In genomic region chr2:102008490-102008889, GRCh38 we compare ENCODE assay signal across 20 cellular contexts. TPM values are rescaled to one million over a fixed set of nuclear protein-coding genes. Genes with fewer than 3 reads are reported as not detected.
DNase-seq lines count a peak whose midpoint lies in the region; ATAC-seq, FAIRE-seq and TF ChIP-seq lines count a peak whose summit lies in the region.
"Had no signal": no experiment of that assay in that cellular context is flagged by ENCODE, and none has a peak within 500 bp of the region (broad histone marks: within the 10 kb centered on the region; RNA-seq: fewer than 3 reads in every experiment).

No MANE protein-coding gene starts in this region.

- no peak for TF ChIP-seq POLR2A in K562 (conservative IDR thresholded peaks at IDR 0.05)
- TF ChIP-seq POLR2A in gastroesophageal sphincter (IDR thresholded peaks at IDR 0.05) = no peak

- BruUV-seq in K562 (replicated peaks; lab: Mats Ljungman, UMichigan) = no TSS peak

- H3K9me3 ChIP-seq in K562 (replicated peaks; ENCODE audit: control insufficient read depth, insufficient read depth, low read depth, low read length) (no peaks in the 10 kb centered on the region), neural progenitor cell (ENCODE audit: low read depth) (no peaks in the 10 kb centered on the region), gastroesophageal sphincter (no peaks in the 10 kb centered on the region)

- peaks cover 22% of the 10 kb centered on the region for H3K4me1 Mint-ChIP-seq in activated naive CD4-positive, alpha-beta T cell treated with anti-CD3 and anti-CD28 coated beads, Interleukin-2, amount 50 U/mL, for 24 hours
- H3K4me1 Mint-ChIP-seq in neural progenitor cell = no peaks in the 10 kb centered on the region

- H4K20me1 ChIP-seq in K562 (replicated peaks; ENCODE audit: control insufficient read depth, insufficient read depth, low read length) (no peaks in the 10 kb centered on the region), neural progenitor cell (ENCODE audit: low read depth) (no peaks in the 10 kb centered on the region)
- H4K20me1 ChIP-seq: BLaER1 had no signal

- H3K9me1 ChIP-seq in K562 (ENCODE audit: control insufficient read depth, insufficient read depth, low read length) = no peaks in the 10 kb centered on the region

- TF ChIP-seq EP300 in K562 (IDR thresholded peaks at IDR 0.05; ENCODE audit: low read length) = no peak
- TF ChIP-seq EP300 in gastroesophageal sphincter (IDR thresholded peaks at IDR 0.05) = no peak

- POLR2A ChIA-PET in K562 (lab: Yijun Ruan, JAX) = no interaction called here

- TF ChIP-seq CTCF in K562 (IDR thresholded peaks at IDR 0.05 in 2 of 3, conservative IDR thresholded peaks at IDR 0.05 in 1 of 3; ENCODE audit: insufficient read depth in 2 of 3, low read depth in 1 of 3, low read length in 3 of 3) (no peak), neural progenitor cell (IDR thresholded peaks at IDR 0.05) (no peak), gastroesophageal sphincter (IDR thresholded peaks at IDR 0.05) (no peak)

- in situ Hi-C loops in K562 (cut with MboI) (no loop called here), KBM-7 (cut with MboI; ENCODE audit: low pct_unique_long_range_greater_than_20kb, low sequenced_read_pairs) (loop anchor here (25.0 kb wide), 1 partner anchor 429 kb away; no protein-coding TSS in a partner anchor)

- H2AFZ ChIP-seq in K562 (ENCODE audit: low read depth, low read length) (peak overlapping the region; percentile 44; the same call in 1 of the 2 replicates), neural progenitor cell (replicated peaks) (peak overlapping the region; percentile 50)
- H2AFZ ChIP-seq: GM23248 had no signal

- peaks cover 4 to 24% of the 10 kb centered on the region in 2 experiments; a peak in 3 of 5 replicates for H3K27me3 ChIP-seq in K562 (ENCODE audit: control insufficient read depth in 2 of 2, insufficient read depth in 2 of 2, low read length in 2 of 2)
- no peaks in the 10 kb centered on the region for H3K27me3 ChIP-seq in neural progenitor cell
- no peaks in the 10 kb centered on the region for H3K27me3 ChIP-seq in gastroesophageal sphincter
- H3K27me3 ChIP-seq: BLaER1 had no signal

- H3K4me1 ChIP-seq in K562 (replicated peaks in 1 of 2; ENCODE audit: control insufficient read depth in 2 of 2, insufficient read depth in 2 of 2, low read length in 2 of 2) (peaks cover 0 to 5% of the 10 kb centered on the region in 2 experiments; a peak in 1 of 5 replicates), neural progenitor cell (no peaks in the 10 kb centered on the region), gastroesophageal sphincter (peaks cover 0 to 9% (median 2%) of the 10 kb centered on the region in 3 donors)

- WGBS in K562 (ENCODE audit: insufficient coverage, low coverage, missing lambda C conversion rate) = 25% methylated on average over 9 of the region's 12 CpGs
- 87 to 92% methylated on average over 4 to 7 of the region's 12 CpGs for WGBS in gastroesophageal sphincter (ENCODE audit: low coverage in 1 of 2), 2 donors

- no peaks in the 10 kb centered on the region for H3K36me3 ChIP-seq in K562 (ENCODE audit: control insufficient read depth, insufficient read depth, low read length)
- no peaks in the 10 kb centered on the region for H3K36me3 ChIP-seq in neural progenitor cell
- no peaks in the 10 kb centered on the region for H3K36me3 ChIP-seq in gastroesophageal sphincter
- H3K36me3 ChIP-seq: BLaER1 had no signal

- CTCF ChIA-PET in K562 (lab: Yijun Ruan, JAX; ENCODE audit: low intra/inter-chr PET ratio) = no interaction called here

- no peak for DNase-seq in activated naive CD4-positive, alpha-beta T cell treated with Interleukin-2 at 50 U/mL for 16 hours
- DNase-seq in K562 (ENCODE audit: extremely low read depth in 1 of 4, low spot score in 3 of 4) = no peak
- peak; percentile 64 for DNase-seq in islet precursor cell
- DNase-seq in neural progenitor cell (ENCODE audit: low spot score) = no peak
- DNase-seq in activated CD4-positive, alpha-beta T cell treated with anti-CD3 and anti-CD28 coated beads for 1 hour = no peak
- no peak for DNase-seq in KBM-7
- DNase-seq: 8988T; CD4-positive, alpha-beta memory T cell; DMS79 treated with DMSO at 0.1 percent for 48 hours; GM23248; H7; IMR-90 had no signal

- H3K4me3 ChIP-seq in K562 (no peak overlapping the region), neural progenitor cell (no peak overlapping the region), gastroesophageal sphincter (no peak overlapping the region)
- H3K4me3 ChIP-seq: BLaER1, GM23248 had no signal

- H3K9ac ChIP-seq in K562 (ENCODE audit: insufficient read depth in 1 of 2, low read depth in 2 of 2, low read length in 2 of 2) (no peak overlapping the region), neural progenitor cell (no peak overlapping the region)
- H3K9ac ChIP-seq: BLaER1, GM23248 had no signal

- H3K27ac Mint-ChIP-seq in activated naive CD4-positive, alpha-beta T cell treated with anti-CD3 and anti-CD28 coated beads, Interleukin-2, amount 50 U/mL, for 24 hours = peak overlapping the region; percentile 66
- H3K27ac Mint-ChIP-seq in neural progenitor cell = no peak overlapping the region
- H3K27ac Mint-ChIP-seq: CD14-positive monocyte; CD4-positive, alpha-beta memory T cell had no signal

- no peak for ATAC-seq in K562
- no peak for ATAC-seq in gastroesophageal sphincter

- no peak overlapping the region for H3K4me3 Mint-ChIP-seq in activated naive CD4-positive, alpha-beta T cell treated with anti-CD3 and anti-CD28 coated beads, Interleukin-2, amount 50 U/mL, for 24 hours
- no peak overlapping the region for H3K4me3 Mint-ChIP-seq in neural progenitor cell
- H3K4me3 Mint-ChIP-seq: CD4-positive, alpha-beta memory T cell had no signal

- no peak overlapping the region for H3K27ac ChIP-seq in K562 (ENCODE audit: extremely low read depth, low read depth, low read length)
- no peak overlapping the region for H3K27ac ChIP-seq in neural progenitor cell
- no peak overlapping the region for H3K27ac ChIP-seq in gastroesophageal sphincter
- H3K27ac ChIP-seq: BLaER1, GM23248 had no signal

- H3K9me3 Mint-ChIP-seq in activated naive CD4-positive, alpha-beta T cell treated with anti-CD3 and anti-CD28 coated beads, Interleukin-2, amount 50 U/mL, for 24 hours = no peaks in the 10 kb centered on the region
- H3K9me3 Mint-ChIP-seq in neural progenitor cell = no peaks in the 10 kb centered on the region

- H3K79me2 ChIP-seq in K562 (ENCODE audit: control insufficient read depth, insufficient read depth, low read length) (no peaks in the 10 kb centered on the region), neural progenitor cell (ENCODE audit: low read depth) (no peaks in the 10 kb centered on the region)

- H3K36me3 Mint-ChIP-seq in activated naive CD4-positive, alpha-beta T cell treated with anti-CD3 and anti-CD28 coated beads, Interleukin-2, amount 50 U/mL, for 24 hours = peaks cover 1% of the 10 kb centered on the region
- no peaks in the 10 kb centered on the region for H3K36me3 Mint-ChIP-seq in neural progenitor cell
- H3K36me3 Mint-ChIP-seq: CD4-positive, alpha-beta memory T cell had no signal

- H3K27me3 Mint-ChIP-seq in activated naive CD4-positive, alpha-beta T cell treated with anti-CD3 and anti-CD28 coated beads, Interleukin-2, amount 50 U/mL, for 24 hours = no peaks in the 10 kb centered on the region
- H3K27me3 Mint-ChIP-seq in neural progenitor cell (ENCODE audit: insufficient read depth, low read depth) = no peaks in the 10 kb centered on the region

- FAIRE-seq in K562 (lab: Jason Lieb, UNC) = no peak
- FAIRE-seq: GM12891, HTR-8/SVneo had no signal

- intact Hi-C loops in K562 (cut with micrococcal nuclease) = loop anchor here (5.0 kb wide), 3 partner anchors 349 to 449 kb away; partner anchors contain the start of gene IL18R1

- H3F3A ChIP-seq in neural progenitor cell (ENCODE audit: low read depth) = no peaks in the 10 kb centered on the region

- H3K4me2 ChIP-seq in K562 (ENCODE audit: insufficient read depth, low read length) (no peak overlapping the region), neural progenitor cell (no peak overlapping the region)
- H3K4me2 ChIP-seq: BLaER1 had no signal

- TF ChIP-seq RAD21 in K562 (CRISPR knock-in tag; conservative IDR thresholded peaks at IDR 0.05 in 1 of 2, IDR thresholded peaks at IDR 0.05 in 1 of 2) = no peak

TF ChIP-seq in K562, 482 proteins besides CTCF, POLR2A, EP300 and RAD21 (continues in another document):
- no peak for TF ChIP-seq IFI16 (CRISPR knock-in tag; IDR thresholded peaks at IDR 0.05)

RNA-seq across cellular contexts. Expression of gene IL1R2, which starts 16.7 kb away (rescaled TPM):
- not detected in 2 replicates for total RNA-seq in K562 (2011; cell fraction: chromatin; rRNA removed; ENCODE audit: low replicate concordance)
- not detected in 2 replicates for total RNA-seq in K562 (2011; cell fraction: nucleolus; rRNA removed)
- not detected in 2 replicates for total RNA-seq in K562 (2011; cell fraction: nucleoplasm; rRNA removed)
- total RNA-seq in K562 (2014; rRNA removed) = 0.24 TPM in 1 of 2 replicates, not detected in the other
- not detected in 2 replicates for total RNA-seq in K562 (2014; rRNA removed; fragmentation: Illumina TruSeq; extraction: Trizol)
- not detected in 2 replicates for total RNA-seq in K562 (2015; rRNA removed; fragmentation: Illumina TruSeq; extraction: Trizol)
- total RNA-seq in K562 (2021) = 0.13 TPM in 1 of 2 replicates, not detected in the other
- not detected in 2 replicates for polyA plus RNA-seq in K562 (2011; rRNA removed)
- polyA plus RNA-seq in K562 (2011; cell fraction: cytosol; rRNA removed) = not detected in 2 replicates
- not detected in 2 replicates for polyA plus RNA-seq in K562 (2011; cell fraction: nucleus; rRNA removed)
- polyA plus RNA-seq in K562 (2012) = 0.12 TPM in 1 of 2 replicates, not detected in the other
- not detected in 2 replicates for polyA plus RNA-seq in K562 (2014; fragmentation: Illumina TruSeq; extraction: Trizol)
- under 1 TPM in 1 of 2 experiments, not detected in 1; 0.13 TPM for polyA plus RNA-seq in K562 (2014; fragmentation: Nextera tagmentation; extraction: Ambion mirVana)
- polyA plus RNA-seq in K562 (2014; rRNA removed) = not detected in 2 replicates
- polyA minus RNA-seq in K562 (2011; rRNA and poly(A)+ RNA removed) = not detected in 2 replicates
- not detected in 2 replicates for polyA minus RNA-seq in K562 (2011; cell fraction: cytosol; rRNA and poly(A)+ RNA removed)
- polyA minus RNA-seq in K562 (2011; cell fraction: nucleus; rRNA and poly(A)+ RNA removed) = not detected in 2 replicates
- not detected in 2 replicates for total RNA-seq in neural progenitor cell (ENCODE audit: low replicate concordance)
- total RNA-seq in gastroesophageal sphincter = 10 to 100 TPM in 2 of 4 donors, 1 to 10 TPM in 2; 1.1 to 25.2 (median 10.0) TPM
- total RNA-seq: A673; CD4-positive, alpha-beta memory T cell; G401; IMR-90 had no signal
- polyA plus RNA-seq: IMR-90 had no signal
